8 cellular contexts compared by ENCODE assay signal in the genomic region with DNA sequence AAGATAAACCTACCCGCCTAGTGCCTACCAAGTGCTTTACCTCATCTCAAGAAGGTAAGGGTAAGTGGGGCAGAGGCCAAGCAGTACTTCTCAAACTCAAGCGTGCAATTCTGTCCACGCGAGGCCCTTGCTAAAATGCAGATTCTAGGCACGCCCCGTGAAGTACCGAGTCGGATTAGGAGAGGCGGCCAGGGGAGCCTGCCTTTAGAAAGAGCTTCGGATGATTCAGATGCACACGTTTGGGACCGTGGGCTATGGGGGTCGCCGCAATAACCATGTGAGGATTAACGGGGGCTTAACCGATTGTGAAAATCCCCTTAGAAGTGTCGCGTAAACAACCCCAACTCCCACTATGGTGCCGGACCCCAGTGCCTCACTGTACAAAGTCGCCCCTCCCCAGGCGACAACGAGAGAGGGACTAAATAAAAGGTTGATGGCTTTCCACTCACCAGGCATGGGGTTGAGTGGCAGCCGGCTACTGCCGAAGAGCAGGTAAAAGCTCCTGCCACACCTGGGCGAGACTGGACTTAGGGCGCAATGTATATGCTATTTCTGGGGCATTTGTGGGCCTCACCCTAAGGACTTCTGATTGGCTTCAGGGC.
DNase-seq lines count a peak whose midpoint lies in the region; ATAC-seq and TF ChIP-seq lines count a peak whose summit lies in the region.

No MANE protein-coding gene starts in this region.

- no peak for TF ChIP-seq CTCF in LNCaP clone FGC (IDR thresholded peaks at IDR 0.05; ENCODE audit: control insufficient read depth, extremely low read depth, insufficient read depth)

- H3K9me3 ChIP-seq in adipocyte (ENCODE audit: control insufficient read depth, low read length) (no peaks in the 10 kb centered on the region), iPS-15b (ENCODE audit: control insufficient read depth, insufficient read depth, low read length) (no peaks in the 10 kb centered on the region)

- DNase-seq in DMS53 (lab: John Stamatoyannopoulos, UW) (peak; percentile 66), LNCaP clone FGC (ENCODE audit: low read depth) (no peak), adipocyte (ENCODE audit: low read depth) (peak; percentile 70), retina (no peak)

- H3K27me3 ChIP-seq in adipocyte (replicated peaks; ENCODE audit: control insufficient read depth, insufficient read depth, low read length) (no peaks in the 10 kb centered on the region), iPS-15b (ENCODE audit: control insufficient read depth, insufficient read depth, low read length) (no peaks in the 10 kb centered on the region)

- H3K27ac ChIP-seq in skin epidermis, result peak overlapping the region; percentile 62 to 100 (median 93)

- ATAC-seq in HG03097 (IDR thresholded peaks at IDR 0.05; ENCODE audit: low FRiP score, unreplicated experiment) (no peak), HG02610 (IDR thresholded peaks at IDR 0.05; ENCODE audit: unreplicated experiment) (no peak)

- H3K9ac ChIP-seq in adipocyte (ENCODE audit: low read length), result peak overlapping the region; percentile 97
- peak overlapping the region; percentile 90 for H3K9ac ChIP-seq in iPS-15b (ENCODE audit: low read depth, low read length)

- H3K36me3 ChIP-seq in adipocyte (ENCODE audit: control insufficient read depth, insufficient read depth, low read length, severe bottlenecking) (no peaks in the 10 kb centered on the region), iPS-15b (ENCODE audit: control insufficient read depth, insufficient read depth, low read length) (no peaks in the 10 kb centered on the region)

- H3K4me3 ChIP-seq in LNCaP clone FGC (ENCODE audit: low read depth, low read length) (peak overlapping the region; percentile 81), adipocyte (ENCODE audit: low read length) (peak overlapping the region; percentile 96), iPS-15b (ENCODE audit: low read depth, low read length) (peak overlapping the region; percentile 90), skin epidermis (peak overlapping the region; percentile 59 to 92 (median 77))

- H3K4me1 ChIP-seq in adipocyte (ENCODE audit: control insufficient read depth, insufficient read depth, low read length) (peaks cover 35% of the 10 kb centered on the region), iPS-15b (ENCODE audit: control insufficient read depth, insufficient read depth, low read length) (peaks cover 13% of the 10 kb centered on the region)

Comparison
In these comparisons a context has a peak if more than half of its experiments do, and no peak if none do; other contexts are left out.
1. DNase-seq: peak in DMS53 (single experiment) and adipocyte (single experiment); none in LNCaP clone FGC (single experiment) and retina (single experiment).
2. Peak in every context shown above with its lines, with median percentiles within 50 percentile points of each other: H3K4me3 ChIP-seq.